ENCODE assay signal across 9 cellular contexts in genomic region chr4:177367336-177367735, GRCh38. TPM values are rescaled to one million over a fixed set of nuclear protein-coding genes. Genes with fewer than 3 reads are reported as not detected.
A peak's percentile ranks its signal among the peaks of the same experiment; 100 is the strongest.
DNase-seq lines count a peak whose midpoint lies in the region; ATAC-seq and TF ChIP-seq lines count a peak whose summit lies in the region.
"Had no signal": no experiment of that assay in that cellular context is flagged by ENCODE, and none has a peak within 500 bp of the region (broad histone marks: within the 10 kb centered on the region; RNA-seq: fewer than 3 reads in every experiment).

No MANE protein-coding gene starts in this region.

- H3K9ac ChIP-seq in HCT116 (ENCODE audit: low read length): no peak overlapping the region

- no peaks in the 10 kb centered on the region for H3K9me3 ChIP-seq in HCT116 (ENCODE audit: control insufficient read depth in 1 of 2, insufficient read depth in 1 of 2, low read depth in 1 of 2, low read length in 2 of 2)
- no peaks in the 10 kb centered on the region for H3K9me3 ChIP-seq in T-helper 17 cell (ENCODE audit: control insufficient read depth, low read length, poor library complexity, severe bottlenecking)
- no peaks in the 10 kb centered on the region for H3K9me3 ChIP-seq in HAP-1

- H3K27ac ChIP-seq in HCT116 (ENCODE audit: low read depth, low read length): no peak overlapping the region

- H3K27me3 ChIP-seq in HCT116 (ENCODE audit: insufficient read depth, low read length): no peaks in the 10 kb centered on the region
- H3K27me3 ChIP-seq in kidney epithelial cell (ENCODE audit: control insufficient read depth, insufficient read depth, low read length): no peaks in the 10 kb centered on the region
- H3K27me3 ChIP-seq in HAP-1 (ENCODE audit: low read depth): no peaks in the 10 kb centered on the region

- H2AFZ ChIP-seq in HCT116 (ENCODE audit: low read depth, low read length, poor library complexity, severe bottlenecking): no peak overlapping the region

- BruUV-seq in HCT116 (replicated peaks; lab: Mats Ljungman, UMichigan): no TSS peak

- ATAC-seq in HCT116: peak; percentile 90
- ATAC-seq in T-helper 17 cell: peak; percentile 48
- no peak for ATAC-seq in GM21423 (IDR thresholded peaks at IDR 0.05; ENCODE audit: unreplicated experiment)

- RAD21 ChIA-PET in HCT116 (lab: Charles Lee; ENCODE audit: low non-redundant PET in 1 of 2, low total read pairs in 2 of 2, uncharacterized antibody in 2 of 2, unreplicated experiment in 2 of 2): no interaction called here

- POLR2A ChIA-PET in HCT116 (lab: Charles Lee): no interaction called here

- in situ Hi-C loops in HAP-1 (cut with MboI; ENCODE audit: low sequenced_read_pairs): no loop called here

- TF ChIP-seq RAD21 in HCT116 (IDR thresholded peaks at IDR 0.05; ENCODE audit: low read depth): peak; percentile 45

- H3K4me3 Mint-ChIP-seq in T-helper 17 cell: no peak overlapping the region
- H3K4me3 Mint-ChIP-seq: IgD-negative memory B cell had no signal

- CTCF ChIA-PET in HCT116 (lab: Charles Lee): no interaction called here

- no peaks in the 10 kb centered on the region for H4K20me1 ChIP-seq in HCT116 (ENCODE audit: insufficient read depth)

- H3K79me2 ChIP-seq in HCT116 (ENCODE audit: insufficient read depth, low read length): no peaks in the 10 kb centered on the region

- TF ChIP-seq CTCF in HCT116 (IDR thresholded peaks at IDR 0.05 in 2 of 3, conservative IDR thresholded peaks at IDR 0.05 in 1 of 3; ENCODE audit: borderline replicate concordance in 1 of 3, insufficient read depth in 1 of 3, low read depth in 2 of 3, low read length in 2 of 3) (peak in 2 of 3 experiments; percentile 45 to 46; a peak in 4 of 6 replicates), kidney epithelial cell (IDR thresholded peaks at IDR 0.05; ENCODE audit: insufficient read depth, low read length, poor library complexity, severe bottlenecking) (peak; percentile 30)

- peaks cover 7% of the 10 kb centered on the region for H3K27me3 Mint-ChIP-seq in T-helper 17 cell
- H3K27me3 Mint-ChIP-seq: IgD-negative memory B cell had no signal

- H3K36me3 Mint-ChIP-seq in T-helper 17 cell (ENCODE audit: low read depth): no peaks in the 10 kb centered on the region
- H3K36me3 Mint-ChIP-seq: IgD-negative memory B cell had no signal

- no peaks in the 10 kb centered on the region for H3K36me3 ChIP-seq in HCT116 (ENCODE audit: control insufficient read depth in 1 of 2, insufficient read depth in 2 of 2, low read length in 2 of 2)
- H3K36me3 ChIP-seq in kidney epithelial cell (ENCODE audit: control insufficient read depth, insufficient read depth, low read length): no peaks in the 10 kb centered on the region
- H3K36me3 ChIP-seq in HAP-1 (replicated peaks): peaks cover 11% of the 10 kb centered on the region

- no peaks in the 10 kb centered on the region for H3K4me1 ChIP-seq in HCT116 (ENCODE audit: control insufficient read depth in 1 of 2, insufficient read depth in 2 of 2, low read length in 2 of 2)
- 0 out of 2 replicates have a peak, but pooled peaks cover 4% of the 10 kb centered on the region for H3K4me1 ChIP-seq in HAP-1

- DNase-seq in ELF-1 (ENCODE audit: low read depth, low spot score) (peak; percentile 32), HCT116 (ENCODE audit: low read depth, low spot score) (no peak), T-helper 17 cell (no peak), kidney epithelial cell (ENCODE audit: low read depth) (no peak), HAP-1 (ENCODE audit: low spot score in 2 of 2) (no peak), SKM-1 (lab: John Stamatoyannopoulos, UW; ENCODE audit: unreplicated experiment) (no peak)
- DNase-seq in NK-92 treated with Interleukin-12 subunit alpha and Interleukin-12 subunit beta, amount 100 ng/mL, for 24 hours (lab: John Stamatoyannopoulos, UW): no peak

- no peak overlapping the region for H3K4me2 ChIP-seq in HCT116 (ENCODE audit: low read length)

- peaks cover 5% of the 10 kb centered on the region for H3K4me1 Mint-ChIP-seq in T-helper 17 cell
- H3K4me1 Mint-ChIP-seq: IgD-negative memory B cell had no signal

- H3K9me2 ChIP-seq in HCT116 (ENCODE audit: insufficient read depth): no peaks in the 10 kb centered on the region

- no peak overlapping the region for H3K4me3 ChIP-seq in HCT116 (replicated peaks in 1 of 2; ENCODE audit: low read depth in 1 of 2, low read length in 2 of 2)
- H3K4me3 ChIP-seq in kidney epithelial cell (ENCODE audit: low read depth, low read length): no peak overlapping the region
- H3K4me3 ChIP-seq in HAP-1: no peak overlapping the region

- no peak overlapping the region for H3K27ac Mint-ChIP-seq in T-helper 17 cell
- H3K27ac Mint-ChIP-seq: IgD-negative memory B cell had no signal

- intact Hi-C loops in HCT116 (cut with micrococcal nuclease): no loop called here

- no peak for TF ChIP-seq POLR2A in HCT116 (IDR thresholded peaks at IDR 0.05; ENCODE audit: borderline replicate concordance, extremely low read depth, insufficient read depth, insufficient read length)

TF ChIP-seq in HCT116, 20 proteins besides CTCF, POLR2A, EP300 and RAD21:
- TF ChIP-seq REST (IDR thresholded peaks at IDR 0.05; ENCODE audit: low read depth) (no peak), FOSL1 (IDR thresholded peaks at IDR 0.05; ENCODE audit: low read depth) (no peak), ZBTB33 (IDR thresholded peaks at IDR 0.05; ENCODE audit: extremely low read depth, insufficient replicate concordance, low read length) (no peak), POLR2AphosphoS5 (IDR thresholded peaks at IDR 0.05; ENCODE audit: low read depth, low read length) (no peak), ATF3 (IDR thresholded peaks at IDR 0.05) (no peak), SIN3A (IDR thresholded peaks at IDR 0.05; ENCODE audit: low read depth) (no peak), EZH2phosphoT487 (IDR thresholded peaks at IDR 0.05; ENCODE audit: borderline replicate concordance) (no peak), SP1 (IDR thresholded peaks at IDR 0.05; ENCODE audit: low read depth) (no peak), ELF1 (IDR thresholded peaks at IDR 0.05; ENCODE audit: borderline replicate concordance, low read depth) (no peak), YY1 (IDR thresholded peaks at IDR 0.05; ENCODE audit: extremely low read depth, insufficient replicate concordance, low read depth, low read length) (no peak), ZNF274 (IDR thresholded peaks at IDR 0.05; ENCODE audit: low read depth, low read length) (no peak), CBX3 (IDR thresholded peaks at IDR 0.05; ENCODE audit: low read depth) (no peak)

RNA-seq across cellular contexts. Expression of gene NEIL3, which starts 57.7 kb away (rescaled TPM):
- total RNA-seq in HCT116 (2021; ENCODE audit: unreplicated experiment): 18.1 TPM
- 6.4 and 9.8 TPM in 2 replicates for polyA plus RNA-seq in HCT116 (2012)
- 1 to 10 TPM in 1 of 2 donors, under 1 TPM in 1; 0.45 to 2.4 TPM for total RNA-seq in T-helper 17 cell
- 2.1 TPM in 2 replicates for total RNA-seq in kidney epithelial cell
- polyA plus RNA-seq: IgD-negative memory B cell had no signal
